In genomic region chr1:18951818-18952391, GRCh38 we compare ENCODE assay signal across 8 cellular contexts. TPM values are rescaled to one million over a fixed set of nuclear protein-coding genes. Genes with fewer than 3 reads are reported as not detected.
DNase-seq lines count a peak whose midpoint lies in the region; ATAC-seq and TF ChIP-seq lines count a peak whose summit lies in the region.

No MANE protein-coding gene starts in this region.

- peaks cover 74% of the 10 kb centered on the region for H3K4me1 Mint-ChIP-seq in central memory CD8-positive, alpha-beta T cell

- H3K4me1 ChIP-seq in skeletal muscle tissue (ENCODE audit: control insufficient read depth in 3 of 3, insufficient read depth in 3 of 3, low read length in 3 of 3) (peaks cover 63 to 73% (median 66%) of the 10 kb centered on the region in 3 donors), hepatocyte (ENCODE audit: insufficient read depth) (peaks cover 49% of the 10 kb centered on the region)

- H3K36me3 ChIP-seq in skeletal muscle tissue (ENCODE audit: control insufficient read depth in 3 of 3, insufficient read depth in 3 of 3, low read length in 3 of 3) (no peaks in the 10 kb centered on the region), hepatocyte (replicated peaks; ENCODE audit: insufficient read depth, low read depth) (no peaks in the 10 kb centered on the region)

- H3K27ac Mint-ChIP-seq in central memory CD8-positive, alpha-beta T cell (ENCODE audit: low read depth) = peak overlapping the region; percentile 100

- peak overlapping the region; percentile 87 for H3K4me3 Mint-ChIP-seq in central memory CD8-positive, alpha-beta T cell

- 81% methylated on average over 8 of the region's 8 CpGs for WGBS in hepatocyte (ENCODE audit: low lambda C conversion rate, missing lambda C conversion rate)

- no peaks in the 10 kb centered on the region for H3K9me2 ChIP-seq in hepatocyte (replicated peaks; ENCODE audit: insufficient read depth)

- H3K4me3 ChIP-seq in skeletal muscle tissue (ENCODE audit: low read length in 3 of 3) (no peak overlapping the region), hepatocyte (no peak overlapping the region)

- peaks cover 73% of the 10 kb centered on the region for H3K79me2 ChIP-seq in hepatocyte

- no peak overlapping the region for H3K4me2 ChIP-seq in hepatocyte

- H3K9ac ChIP-seq in skeletal muscle tissue (ENCODE audit: low read depth in 1 of 3, low read length in 3 of 3) = peak overlapping the region; percentile 33 to 75 (median 70)

- no peaks in the 10 kb centered on the region for H3K27me3 Mint-ChIP-seq in central memory CD8-positive, alpha-beta T cell

- H4K20me1 ChIP-seq in hepatocyte (ENCODE audit: insufficient read depth, poor library complexity, severe bottlenecking) = no peaks in the 10 kb centered on the region

- no peak overlapping the region for H2AFZ ChIP-seq in hepatocyte

- TF ChIP-seq CTCF in GM10266 (IDR thresholded peaks at IDR 0.05; ENCODE audit: control insufficient read depth, insufficient read depth, low read depth, missing control alignments) (no peak), hepatocyte (IDR thresholded peaks at IDR 0.05; ENCODE audit: poor library complexity) (no peak)

- DNase-seq in GM10266 (ENCODE audit: extremely low spot score) (peak; percentile 89), hepatocyte (ENCODE audit: low spot score) (no peak), anterior cingulate cortex (lab: John Stamatoyannopoulos, UW) (no peak)
- peak in 3 of 4 experiments; percentile 36 to 53 (median 40) for DNase-seq in activated CD4-positive, CD25-positive, alpha-beta regulatory T cell (lab: John Stamatoyannopoulos, UW)
- DNase-seq in central memory CD8-positive, alpha-beta T cell (ENCODE audit: low spot score in 2 of 2) = peak; percentile 66 to 84

- H3K27me3 ChIP-seq in skeletal muscle tissue (ENCODE audit: control insufficient read depth in 3 of 3, insufficient read depth in 3 of 3, low read length in 3 of 3) = peaks cover 0 to 3% (median 0%) of the 10 kb centered on the region in 3 donors
- no peaks in the 10 kb centered on the region for H3K27me3 ChIP-seq in hepatocyte

- ATAC-seq in HG02970 (IDR thresholded peaks at IDR 0.05; ENCODE audit: low FRiP score, unreplicated experiment) = peak; percentile 38
- ATAC-seq in central memory CD8-positive, alpha-beta T cell (replicated peaks; ENCODE audit: extremely low read depth, poor library complexity, severe bottlenecking) = peak; percentile 55
- no peak for ATAC-seq in HG03139 (IDR thresholded peaks at IDR 0.05; ENCODE audit: unreplicated experiment)

- H3K27ac ChIP-seq in skeletal muscle tissue (ENCODE audit: low read depth, low read length) = peak overlapping the region; percentile 83
- H3K27ac ChIP-seq in hepatocyte = no peak overlapping the region

- H3K36me3 Mint-ChIP-seq in central memory CD8-positive, alpha-beta T cell (ENCODE audit: insufficient read depth) = peaks cover 58% of the 10 kb centered on the region

- no peaks in the 10 kb centered on the region for H3K9me3 ChIP-seq in skeletal muscle tissue (ENCODE audit: control insufficient read depth in 3 of 3, low read length in 3 of 3)
- no peaks in the 10 kb centered on the region for H3K9me3 ChIP-seq in hepatocyte (ENCODE audit: low read depth)

- no peaks in the 10 kb centered on the region for H3K9me3 Mint-ChIP-seq in central memory CD8-positive, alpha-beta T cell

RNA-seq across cellular contexts. Expression of gene IFFO2, which starts 4.6 kb away (rescaled TPM):
- total RNA-seq in skeletal muscle tissue (3.7 TPM), hepatocyte (7.2 and 8.1 TPM in 2 replicates)
- 0.78 and 0.85 TPM in 2 replicates for polyA plus RNA-seq in hepatocyte

RNA-seq across cellular contexts. Expression of gene ALDH4A1, which starts 49.5 kb away (rescaled TPM):
- total RNA-seq in skeletal muscle tissue (6.3 TPM), hepatocyte (41.4 and 51.7 TPM in 2 replicates)
- 32.4 and 49.1 TPM in 2 replicates for polyA plus RNA-seq in hepatocyte

Comparison
In these comparisons a context has a peak if more than half of its experiments do, and no peak if none do; other contexts are left out.
1. DNase-seq: peak in GM10266 (single experiment), activated CD4-positive, CD25-positive, alpha-beta regulatory T cell (3 of 4) and central memory CD8-positive, alpha-beta T cell (2 of 2); none in hepatocyte (single experiment) and anterior cingulate cortex (0 of 58).